24 cellular contexts compared by ENCODE assay signal in the genomic region with DNA sequence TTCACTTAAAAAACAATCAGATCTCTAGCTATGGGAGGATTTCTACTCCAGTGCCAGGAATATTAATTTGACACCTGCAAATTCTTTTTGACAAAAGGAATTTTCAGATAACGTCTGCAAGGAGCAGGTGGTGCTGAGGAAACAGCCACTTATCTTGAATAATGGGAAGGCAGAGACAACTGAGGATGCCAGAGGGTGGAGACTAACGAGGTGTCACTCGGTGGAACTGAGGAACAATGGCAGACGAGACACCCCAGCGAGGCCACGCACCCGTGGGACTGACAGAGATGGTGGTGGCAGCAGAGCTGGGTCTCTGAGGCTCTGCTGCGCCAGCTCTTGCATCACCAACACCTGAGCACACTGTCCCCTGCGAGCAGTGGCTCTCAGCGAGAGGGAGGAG. TPM values are rescaled to one million over a fixed set of nuclear protein-coding genes. Genes with fewer than 3 reads are reported as not detected.
DNase-seq lines count a peak whose midpoint lies in the region; ATAC-seq and TF ChIP-seq lines count a peak whose summit lies in the region.
"Had no signal": no experiment of that assay in that cellular context is flagged by ENCODE, and none has a peak within 500 bp of the region (broad histone marks: within the 10 kb centered on the region; RNA-seq: fewer than 3 reads in every experiment).

No MANE protein-coding gene starts in this region.

- H3K27ac Mint-ChIP-seq in activated CD4-positive, alpha-beta T cell treated with anti-CD3 and anti-CD28 coated beads, Interleukin-2, amount 10 ng/mL, durations not matched to agents 24 days and 14 days: peak overlapping the region; percentile 28
- H3K27ac Mint-ChIP-seq in GM23338 (peak overlapping the region; percentile 60; the same call in 1 of the 2 replicates), neural crest cell (ENCODE audit: unreplicated experiment) (peak overlapping the region; percentile 78)
- H3K27ac Mint-ChIP-seq: activated naive CD4-positive, alpha-beta T cell treated with anti-CD3 and anti-CD28 coated beads for 36 hours; dendritic cell treated with granulocyte-macrophage colony-stimulating factor and Interleukin-4, amounts not matched to agents 40 ng/mL and 50 ng/mL, for 4 days had no signal

- H3K36me3 Mint-ChIP-seq in activated CD4-positive, alpha-beta T cell treated with anti-CD3 and anti-CD28 coated beads, Interleukin-2, amount 10 ng/mL, durations not matched to agents 24 days and 14 days (ENCODE audit: low read depth): peaks cover 24% of the 10 kb centered on the region
- H3K36me3 Mint-ChIP-seq in GM23338 (ENCODE audit: low read depth) (peaks cover 38% of the 10 kb centered on the region), neural crest cell (ENCODE audit: low read depth) (peaks cover 3% of the 10 kb centered on the region)

- H3K79me2 ChIP-seq in GM23338 (replicated peaks; ENCODE audit: insufficient read depth): no peaks in the 10 kb centered on the region

- intact Hi-C loops in activated CD4-positive, alpha-beta T cell treated with anti-CD3 and anti-CD28 coated beads, Interleukin-2, amount 10 ng/mL, durations not matched to agents 24 days and 14 days (cut with micrococcal nuclease): no loop called here

- H3K4me1 Mint-ChIP-seq in activated CD4-positive, alpha-beta T cell treated with anti-CD3 and anti-CD28 coated beads, Interleukin-2, amount 10 ng/mL, durations not matched to agents 24 days and 14 days: no peaks in the 10 kb centered on the region
- H3K4me1 Mint-ChIP-seq in GM23338 (peaks cover 24% of the 10 kb centered on the region), neural crest cell (no peaks in the 10 kb centered on the region)
- H3K4me1 Mint-ChIP-seq: CD8-positive, alpha-beta memory T cell; IgD-negative memory B cell had no signal

- H3K4me3 Mint-ChIP-seq in activated CD4-positive, alpha-beta T cell treated with anti-CD3 and anti-CD28 coated beads, Interleukin-2, amount 10 ng/mL, durations not matched to agents 24 days and 14 days: no peak overlapping the region
- H3K4me3 Mint-ChIP-seq in GM23338 (no peak overlapping the region), neural crest cell (no peak overlapping the region)
- H3K4me3 Mint-ChIP-seq: activated naive CD4-positive, alpha-beta T cell treated with anti-CD3 and anti-CD28 coated beads for 36 hours; activated T-cell treated with anti-CD3 and anti-CD28 coated beads, Interleukin-2, amount 50 U/mL, for 4 hours; CD8-positive, alpha-beta memory T cell; dendritic cell treated with granulocyte-macrophage colony-stimulating factor and Interleukin-4, amounts not matched to agents 40 ng/mL and 50 ng/mL, for 4 days; H9; IgD-negative memory B cell had no signal

- no peaks in the 10 kb centered on the region for H3K9me2 ChIP-seq in GM23338 (ENCODE audit: insufficient read depth)

- no peak overlapping the region for H3K4me3 ChIP-seq in GM23338
- H3K4me3 ChIP-seq: A549, esophagus squamous epithelium had no signal

- H2AFZ ChIP-seq in GM23338: no peak overlapping the region

- H3K27me3 ChIP-seq in GM23338 (ENCODE audit: insufficient read depth): no peaks in the 10 kb centered on the region
- H3K27me3 ChIP-seq: esophagus squamous epithelium had no signal

- ATAC-seq in GM23338: no peak
- ATAC-seq in GM21528 (IDR thresholded peaks at IDR 0.05; ENCODE audit: low FRiP score, unreplicated experiment): no peak
- ATAC-seq in GM21367 (IDR thresholded peaks at IDR 0.05; ENCODE audit: unreplicated experiment): no peak
- ATAC-seq: A549; activated T-cell treated with anti-CD3 and anti-CD28 coated beads, Interleukin-2, amount 50 U/mL, for 4 hours; stimulated activated naive CD8-positive, alpha-beta T cell treated with anti-CD3 and anti-CD28 coated beads, Interleukin-15, Interleukin-2, amounts not matched to agents 100 U/mL and 50 U/mL, for 24 hours had no signal

- TF ChIP-seq CTCF in GM23338 (conservative IDR thresholded peaks at IDR 0.05; ENCODE audit: low read depth in 2 of 2) (no peak), neural crest cell (conservative IDR thresholded peaks at IDR 0.05) (no peak)

- H3F3A ChIP-seq in GM23338 (replicated peaks; ENCODE audit: low read depth): no peaks in the 10 kb centered on the region

- H3K27me3 Mint-ChIP-seq in activated CD4-positive, alpha-beta T cell treated with anti-CD3 and anti-CD28 coated beads, Interleukin-2, amount 10 ng/mL, durations not matched to agents 24 days and 14 days: no peaks in the 10 kb centered on the region
- H3K27me3 Mint-ChIP-seq in GM23338 (ENCODE audit: insufficient read depth, low read depth, poor library complexity): peaks cover 12% of the 10 kb centered on the region
- H3K27me3 Mint-ChIP-seq in neural crest cell (ENCODE audit: low read depth): no peaks in the 10 kb centered on the region
- H3K27me3 Mint-ChIP-seq: dendritic cell treated with granulocyte-macrophage colony-stimulating factor and Interleukin-4, amounts not matched to agents 40 ng/mL and 50 ng/mL, for 4 days; IgD-negative memory B cell had no signal

- H3K36me3 ChIP-seq in GM23338 (ENCODE audit: insufficient read depth): no peaks in the 10 kb centered on the region; the same call in 1 of the 2 replicates

- no peak for DNase-seq in activated CD4-positive, alpha-beta T cell treated with anti-CD3 and anti-CD28 coated beads, Interleukin-2, amount 10 ng/mL, durations not matched to agents 24 days and 14 days
- no peak for DNase-seq in activated CD4-positive, alpha-beta T cell treated with anti-CD3 and anti-CD28 coated beads for 1 hour
- DNase-seq in GM23338 (ENCODE audit: low spot score) (no peak), caudate nucleus (lab: John Stamatoyannopoulos, UW) (peak in 6 of 61 donors; percentile 13 to 59 (median 20)), neural crest cell (ENCODE audit: low read depth, low spot score) (no peak), CD1c-positive myeloid dendritic cell (ENCODE audit: extremely low spot score) (no peak)
- DNase-seq: activated CD4-positive, CD25-positive, alpha-beta regulatory T cell treated with anti-CD3 and anti-CD28 coated beads, Interleukin-2, amount 50 U/mL, for 72 hours; activated naive CD4-positive, alpha-beta T cell treated with anti-CD3 and anti-CD28 coated beads for 36 hours; activated T-cell treated with anti-CD3 and anti-CD28 coated beads, Interleukin-2, amount 50 U/mL, for 4 hours; amniotic stem cell; CD8-positive, alpha-beta memory T cell; DMS153; esophagus squamous epithelium; foreskin melanocyte; H9; mammary epithelial cell; NCI-H1930; RPMI8226; stimulated activated naive CD8-positive, alpha-beta T cell treated with anti-CD3 and anti-CD28 coated beads, Interleukin-15, Interleukin-2, amounts not matched to agents 100 U/mL and 50 U/mL, for 24 hours had no signal

- no peaks in the 10 kb centered on the region; the same call in 1 of the 2 replicates for H4K20me1 ChIP-seq in GM23338 (replicated peaks; ENCODE audit: insufficient read depth)

- H3K27ac ChIP-seq in GM23338 (ENCODE audit: low read depth): no peak overlapping the region
- peak overlapping the region; percentile 3 for H3K27ac ChIP-seq in caudate nucleus (ENCODE audit: low read depth, low read length)

- no peaks in the 10 kb centered on the region for H3K4me1 ChIP-seq in GM23338 (ENCODE audit: insufficient read depth)

- no peaks in the 10 kb centered on the region for H3K9me3 Mint-ChIP-seq in activated CD4-positive, alpha-beta T cell treated with anti-CD3 and anti-CD28 coated beads, Interleukin-2, amount 10 ng/mL, durations not matched to agents 24 days and 14 days
- no peaks in the 10 kb centered on the region for H3K9me3 Mint-ChIP-seq in GM23338
- H3K9me3 Mint-ChIP-seq in neural crest cell: no peaks in the 10 kb centered on the region
- H3K9me3 Mint-ChIP-seq: activated naive CD4-positive, alpha-beta T cell treated with anti-CD3 and anti-CD28 coated beads for 36 hours; activated T-cell treated with anti-CD3 and anti-CD28 coated beads, Interleukin-2, amount 50 U/mL, for 4 hours; CD8-positive, alpha-beta memory T cell; dendritic cell treated with granulocyte-macrophage colony-stimulating factor and Interleukin-4, amounts not matched to agents 40 ng/mL and 50 ng/mL, for 4 days; H9; IgD-negative memory B cell had no signal

- no peak overlapping the region for H3K4me2 ChIP-seq in GM23338
- H3K4me2 ChIP-seq: A549 had no signal

TF ChIP-seq in GM23338, 12 proteins besides CTCF, POLR2A, EP300 and RAD21:
- TF ChIP-seq ETS1 (IDR thresholded peaks at IDR 0.05): no peak
TF ChIP-seq in GM23338: peak in this region for 0.

RNA-seq across cellular contexts. Expression of gene VAC14, which starts 42.2 kb away (rescaled TPM):
- 36.3 and 38.6 TPM in 2 replicates for total RNA-seq in activated CD4-positive, alpha-beta T cell treated with anti-CD3 and anti-CD28 coated beads, Interleukin-2, amount 10 ng/mL, durations not matched to agents 24 days and 14 days
- 70.8 and 77.7 TPM in 2 replicates for total RNA-seq in GM23338 (2014; rRNA removed; shearing (Covaris generic))
- polyA plus RNA-seq in GM23338 (2016; fragmentation: Nextera tagmentation; extraction: Ambion mirVana): 41.9 and 42.3 TPM in 2 replicates
- total RNA-seq in neural crest cell: 45.4 and 46.7 TPM in 2 replicates

Comparison
In these comparisons a context has a peak if more than half of its experiments do, and no peak if none do; other contexts are left out.
1. H3K27ac Mint-ChIP-seq: peak in every context shown above with its lines; median percentile 78 in neural crest cell; 60 in GM23338; 28 in activated CD4-positive, alpha-beta T cell treated with anti-CD3 and anti-CD28 coated beads, Interleukin-2, amount 10 ng/mL, durations not matched to agents 24 days and 14 days.